In the genomic region with DNA sequence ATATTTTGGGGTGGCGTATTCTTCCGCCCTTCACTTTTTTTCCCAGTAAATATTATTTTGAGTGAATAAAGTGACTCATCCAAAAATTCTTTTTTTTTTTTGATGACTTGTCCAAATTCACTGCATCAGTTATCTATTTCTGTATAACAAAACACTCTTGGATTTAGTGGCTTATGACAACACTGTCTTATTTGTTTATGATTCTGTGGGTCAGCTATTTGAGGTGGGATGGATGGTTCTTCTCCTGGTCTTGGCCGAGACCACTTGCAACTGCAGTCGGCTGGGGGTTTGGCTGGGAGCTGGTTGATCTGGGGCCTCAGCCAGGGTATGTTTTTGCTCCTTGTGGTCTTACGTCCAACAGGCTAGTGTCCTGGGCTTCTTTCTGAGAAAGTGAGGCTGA, we compare ENCODE assay signal across 13 cellular contexts. TPM values are rescaled to one million over a fixed set of nuclear protein-coding genes. Genes with fewer than 3 reads are reported as not detected.
DNase-seq lines count a peak whose midpoint lies in the region; ATAC-seq and TF ChIP-seq lines count a peak whose summit lies in the region.
"Had no signal": no experiment of that assay in that cellular context is flagged by ENCODE, and none has a peak within 500 bp of the region (broad histone marks: within the 10 kb centered on the region; RNA-seq: fewer than 3 reads in every experiment).

No MANE protein-coding gene starts in this region.

- no peaks in the 10 kb centered on the region for H4K20me1 ChIP-seq in IMR-90 (ENCODE audit: insufficient read depth, low read length)

- H3K9me1 ChIP-seq in IMR-90 (ENCODE audit: insufficient read depth, low read length): peaks cover 27% of the 10 kb centered on the region

- H2BK120ac ChIP-seq in IMR-90 (ENCODE audit: low read depth, low read length): peak overlapping the region; percentile 89; the same call in 1 of the 2 replicates

- POLR2A ChIA-PET in IMR-90 (lab: Charles Lee; ENCODE audit: unreplicated experiment): no interaction called here
- POLR2A ChIA-PET in activated CD4-positive, alpha-beta memory T cell treated with anti-CD3 and anti-CD28 coated beads, Interleukin-2, amount 10 ng/mL, durations not matched to agents 7 days and 5 days (lab: Charles Lee): no interaction called here

- TF ChIP-seq EP300 in suprapubic skin (IDR thresholded peaks at IDR 0.05): no peak

- no peak overlapping the region for H3K4me3 Mint-ChIP-seq in activated CD4-positive, alpha-beta memory T cell treated with anti-CD3 and anti-CD28 coated beads, Interleukin-2, amount 10 ng/mL, durations not matched to agents 7 days and 5 days

- peaks cover 26% of the 10 kb centered on the region for H3K4me1 ChIP-seq in IMR-90 (ENCODE audit: control insufficient read depth, insufficient read depth, low read length)
- peaks cover 44% of the 10 kb centered on the region for H3K4me1 ChIP-seq in suprapubic skin

- dilution Hi-C loops in IMR-90 (cut with HindIII; ENCODE audit: low sequenced_read_pairs, unreplicated experiment): no loop called here

- H3K4me3 ChIP-seq in IMR-90 (ENCODE audit: insufficient read depth, low read depth, low read length) (no peak overlapping the region), suprapubic skin (no peak overlapping the region)
- H3K4me3 ChIP-seq: GM12878 had no signal

- peak overlapping the region; percentile 52 for H2BK5ac ChIP-seq in IMR-90 (ENCODE audit: low read depth, low read length, poor library complexity, severe bottlenecking)

- peak overlapping the region; percentile 89 for H2AK9ac ChIP-seq in IMR-90 (replicated peaks; ENCODE audit: low read depth, low read length, poor library complexity)

- H3K27ac ChIP-seq in IMR-90 (ENCODE audit: insufficient read depth, low read length) (peak overlapping the region; percentile 72; the same call in 1 of the 2 replicates), cingulate gyrus (ENCODE audit: low read depth, low read length) (peak overlapping the region; percentile 19), suprapubic skin (peak overlapping the region; percentile 88)
- H3K27ac ChIP-seq: HL-60, neutrophil had no signal

- TF ChIP-seq CTCF in IMR-90 (conservative IDR thresholded peaks at IDR 0.05; ENCODE audit: low read depth, low read length): no peak
- TF ChIP-seq CTCF in suprapubic skin (IDR thresholded peaks at IDR 0.05): no peak

- peak overlapping the region; percentile 76 for H4K91ac ChIP-seq in IMR-90 (ENCODE audit: insufficient read depth, low read depth, low read length)

- H3K79me1 ChIP-seq in IMR-90 (ENCODE audit: low read depth in 1 of 2, low read length in 2 of 2): peaks cover 0 to 11% of the 10 kb centered on the region in 2 experiments; a peak in 1 of 4 replicates

- CTCF ChIA-PET in IMR-90 (lab: Yijun Ruan, JAX): interaction anchor here (0.7 kb wide), 1 partner anchor 209 kb away, joined by 3 read pairs; no protein-coding TSS in a partner anchor
- CTCF ChIA-PET in activated CD4-positive, alpha-beta memory T cell treated with anti-CD3 and anti-CD28 coated beads, Interleukin-2, amount 10 ng/mL, durations not matched to agents 7 days and 5 days (lab: Charles Lee): interaction anchor here (0.8 kb wide), 1 partner anchor 10 kb away, joined by 3 read pairs; no protein-coding TSS in a partner anchor

- no peaks in the 10 kb centered on the region for H3K36me3 Mint-ChIP-seq in activated CD4-positive, alpha-beta memory T cell treated with anti-CD3 and anti-CD28 coated beads, Interleukin-2, amount 10 ng/mL, durations not matched to agents 7 days and 5 days (ENCODE audit: low read depth)

- H3K36me3 ChIP-seq in IMR-90 (ENCODE audit: control insufficient read depth, insufficient read depth, low read length): no peaks in the 10 kb centered on the region
- H3K36me3 ChIP-seq in suprapubic skin: no peaks in the 10 kb centered on the region
- H3K36me3 ChIP-seq: neutrophil had no signal

- peak overlapping the region in 1 of 2 experiments; percentile 63; a peak in 2 of 4 replicates for H4K8ac ChIP-seq in IMR-90 (ENCODE audit: low read depth in 2 of 2, low read length in 2 of 2)

- H3K27me3 ChIP-seq in IMR-90 (ENCODE audit: control insufficient read depth, insufficient read depth, low read length) (no peaks in the 10 kb centered on the region), suprapubic skin (no peaks in the 10 kb centered on the region)
- H3K27me3 ChIP-seq: neutrophil had no signal

- no peak; the same call in 1 of the 2 replicates for ATAC-seq in IMR-90 (ENCODE audit: low read depth)
- ATAC-seq in activated CD4-positive, CD25-positive, alpha-beta regulatory T cell treated with anti-CD3 and anti-CD28 coated beads, Interleukin-2, amount 50 U/mL, for 24 hours: no peak
- ATAC-seq in GM18511 (IDR thresholded peaks at IDR 0.05; ENCODE audit: unreplicated experiment): no peak
- ATAC-seq: GM12878 had no signal

- H3K27ac Mint-ChIP-seq in activated CD4-positive, alpha-beta memory T cell treated with anti-CD3 and anti-CD28 coated beads, Interleukin-2, amount 10 ng/mL, durations not matched to agents 7 days and 5 days: no peak overlapping the region

- peak overlapping the region; percentile 38; the same call in 1 of the 2 replicates for H3K14ac ChIP-seq in IMR-90 (replicated peaks; ENCODE audit: low read depth, low read length)

- WGBS in IMR-90 (ENCODE audit: extremely low coverage in 2 of 2, insufficient read length in 1 of 2), 2 experiments: 0% methylated on average over 2 of the region's 5 CpGs; no CpG with 5 or more reads in 1 of the 2 experiments
- 59% methylated on average over 5 of the region's 5 CpGs for WGBS in suprapubic skin

- DNase-seq in IMR-90 (peak; percentile 70), mucosa of gallbladder (ENCODE audit: low spot score) (peak; percentile 65), suprapubic skin (ENCODE audit: low spot score in 2 of 2) (no peak), NCI-H1694 treated with DMSO at 0.1 percent for 48 hours (lab: John Stamatoyannopoulos, UW) (no peak)
- no peak for DNase-seq in activated CD4-positive, alpha-beta memory T cell treated with anti-CD3 and anti-CD28 coated beads, Interleukin-2, amount 10 ng/mL, durations not matched to agents 7 days and 5 days
- DNase-seq: cortex of kidney, NCI-H1092 had no signal

- no peak overlapping the region; the same call in 1 of the 2 replicates for H3K56ac ChIP-seq in IMR-90 (ENCODE audit: extremely low read depth, insufficient read depth, low read length)

- H3K4ac ChIP-seq in IMR-90 (ENCODE audit: low read depth, low read length): peak overlapping the region; percentile 85

- BruUV-seq in IMR-90 (replicated peaks; lab: Mats Ljungman, UMichigan): no TSS peak

- TF ChIP-seq POLR2A in IMR-90 (IDR thresholded peaks at IDR 0.05; ENCODE audit: low read depth, low read length): no peak
- TF ChIP-seq POLR2A in suprapubic skin (IDR thresholded peaks at IDR 0.05): no peak

- H3K9me3 Mint-ChIP-seq in activated CD4-positive, alpha-beta memory T cell treated with anti-CD3 and anti-CD28 coated beads, Interleukin-2, amount 10 ng/mL, durations not matched to agents 7 days and 5 days: no peaks in the 10 kb centered on the region

- H2BK20ac ChIP-seq in IMR-90 (ENCODE audit: low read depth, low read length): peak overlapping the region; percentile 54

- peak overlapping the region; percentile 68; the same call in 1 of the 2 replicates for H3K23ac ChIP-seq in IMR-90 (ENCODE audit: low read depth, low read length)

- in situ Hi-C loops in IMR-90 (cut with MboI; ENCODE audit: low sequenced_read_pairs): loop anchor here (5.0 kb wide), 1 partner anchor 43 kb away; no protein-coding TSS in a partner anchor

- no peak overlapping the region for H3K4me2 ChIP-seq in IMR-90 (ENCODE audit: low read depth, low read length)

- peak overlapping the region; percentile 78 for H2AFZ ChIP-seq in IMR-90 (replicated peaks; ENCODE audit: low read length, poor library complexity)

- peak overlapping the region; percentile 46 for H2AK5ac ChIP-seq in IMR-90 (ENCODE audit: low read depth, low read length)

- no peak overlapping the region for H3K9ac ChIP-seq in IMR-90 (ENCODE audit: low read depth, low read length)

- H4K5ac ChIP-seq in IMR-90 (ENCODE audit: low read depth, low read length): peak overlapping the region; percentile 69

- H3K27me3 Mint-ChIP-seq in activated CD4-positive, alpha-beta memory T cell treated with anti-CD3 and anti-CD28 coated beads, Interleukin-2, amount 10 ng/mL, durations not matched to agents 7 days and 5 days: peaks cover 7% of the 10 kb centered on the region

- intact Hi-C loops in IMR-90 (cut with micrococcal nuclease): no loop called here

- peak overlapping the region; percentile 83; the same call in 1 of the 3 replicates for H2BK15ac ChIP-seq in IMR-90 (ENCODE audit: low read depth, low read length)

- H3K18ac ChIP-seq in IMR-90 (ENCODE audit: low read depth, low read length): no peak overlapping the region

- no peak for TF ChIP-seq RAD21 in IMR-90 (IDR thresholded peaks at IDR 0.05; ENCODE audit: low read length)

- no peaks in the 10 kb centered on the region for H3K9me3 ChIP-seq in IMR-90 (ENCODE audit: control insufficient read depth, insufficient read depth, low read length)
- H3K9me3 ChIP-seq in suprapubic skin: no peaks in the 10 kb centered on the region
- H3K9me3 ChIP-seq: neutrophil had no signal

- no peaks in the 10 kb centered on the region for H3K4me1 Mint-ChIP-seq in activated CD4-positive, alpha-beta memory T cell treated with anti-CD3 and anti-CD28 coated beads, Interleukin-2, amount 10 ng/mL, durations not matched to agents 7 days and 5 days

TF ChIP-seq in IMR-90, 13 proteins besides CTCF, POLR2A, EP300 and RAD21 (continues in another document):
- TF ChIP-seq CHD1 (IDR thresholded peaks at IDR 0.05; ENCODE audit: low read depth, low read length): no peak
- TF ChIP-seq SMC3 (IDR thresholded peaks at IDR 0.05; ENCODE audit: low read depth, low read length): no peak
- peak; percentile 82 for TF ChIP-seq MAFK (IDR thresholded peaks at IDR 0.05; ENCODE audit: low read depth, low read length)
- TF ChIP-seq USF2 (IDR thresholded peaks at IDR 0.05; ENCODE audit: low read depth, low read length): no peak
- TF ChIP-seq FOS (IDR thresholded peaks at IDR 0.05; ENCODE audit: low read depth, low read length): peak; percentile 51; the same call in 1 of the 2 replicates

RNA-seq across cellular contexts. Expression of gene SRSF10, which starts 39.9 kb away (rescaled TPM):
- total RNA-seq in IMR-90 (2012; rRNA removed) (110 and 189 TPM in 2 replicates), mucosa of gallbladder (78.9 TPM), suprapubic skin (100 to 1,000 TPM in 1 of 4 donors, 10 to 100 TPM in 3; 67.7 to 162 (median 74.2) TPM)
- 76.2 and 90.1 TPM in 2 replicates for polyA plus RNA-seq in IMR-90 (2012; rRNA removed)
- polyA plus RNA-seq in IMR-90 (2012; cell fraction: cytosol; rRNA removed): 75.8 and 86.2 TPM in 2 replicates
- polyA plus RNA-seq in IMR-90 (2012; cell fraction: nucleus; rRNA removed; ENCODE audit: low replicate concordance): 46.9 and 169 TPM in 2 replicates
- total RNA-seq in activated CD4-positive, alpha-beta memory T cell treated with anti-CD3 and anti-CD28 coated beads, Interleukin-2, amount 10 ng/mL, durations not matched to agents 7 days and 5 days: 100 to 1,000 TPM; 191 to 192 TPM

Comparison
In these comparisons a context has a peak if more than half of its experiments do, and no peak if none do; other contexts are left out.
1. DNase-seq: peak in IMR-90 (single experiment) and mucosa of gallbladder (single experiment); none in suprapubic skin (0 of 2), activated CD4-positive, alpha-beta memory T cell treated with anti-CD3 and anti-CD28 coated beads, Interleukin-2, amount 10 ng/mL, durations not matched to agents 7 days and 5 days (single experiment) and NCI-H1694 treated with DMSO at 0.1 percent for 48 hours (single experiment).
2. H3K27ac ChIP-seq: peak in every context shown above with its lines; median percentile 88 in suprapubic skin; 72 in IMR-90; 19 in cingulate gyrus.